ENCODE assay signal across 12 cellular contexts in the genomic region with DNA sequence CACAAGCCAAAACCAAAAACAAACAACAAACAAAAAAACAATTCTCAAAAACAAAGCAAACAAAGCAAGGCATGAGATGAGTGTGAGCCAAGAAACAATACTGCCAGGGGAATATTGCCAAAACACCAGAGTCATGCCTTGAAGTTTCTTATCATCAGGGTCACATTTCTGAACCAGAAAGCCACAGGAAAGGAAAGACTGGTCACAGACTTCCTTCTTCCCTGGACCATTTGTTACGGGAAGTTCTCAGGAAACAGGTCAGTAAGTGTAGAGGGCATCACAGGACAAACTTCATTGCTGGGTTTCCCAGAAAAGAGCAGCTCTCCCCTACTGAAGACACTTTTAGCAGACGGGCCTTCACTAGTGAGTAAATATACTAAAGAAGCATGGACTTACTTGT.
A peak's percentile ranks its signal among the peaks of the same experiment; 100 is the strongest.
DNase-seq lines count a peak whose midpoint lies in the region; ATAC-seq and TF ChIP-seq lines count a peak whose summit lies in the region.
"Had no signal": no experiment of that assay in that cellular context is flagged by ENCODE, and none has a peak within 500 bp of the region (broad histone marks: within the 10 kb centered on the region; RNA-seq: fewer than 3 reads in every experiment).

No MANE protein-coding gene starts in this region.

- no peaks in the 10 kb centered on the region for H3K27me3 Mint-ChIP-seq in activated T-helper 17 cell treated with anti-CD3 and anti-CD28 coated beads, Interleukin-2, amount 50 U/mL, for 72 hours
- H3K27me3 Mint-ChIP-seq: T-helper 17 cell had no signal

- no peaks in the 10 kb centered on the region for H3K4me1 Mint-ChIP-seq in activated T-helper 17 cell treated with anti-CD3 and anti-CD28 coated beads, Interleukin-2, amount 50 U/mL, for 72 hours
- H3K4me1 Mint-ChIP-seq: T-helper 17 cell had no signal

- H3K9me3 ChIP-seq in heart right ventricle (no peaks in the 10 kb centered on the region), psoas muscle (no peaks in the 10 kb centered on the region)

- H3K36me3 ChIP-seq in heart right ventricle, result no peaks in the 10 kb centered on the region
- no peaks in the 10 kb centered on the region for H3K36me3 ChIP-seq in psoas muscle (ENCODE audit: insufficient read depth in 1 of 2, low read depth in 1 of 2)

- H3K27ac ChIP-seq in C4-2B, result peak overlapping the region; percentile 17
- H3K27ac ChIP-seq in heart right ventricle, result peak overlapping the region; percentile 20 to 91 (median 63)
- peak overlapping the region; percentile 25 for H3K27ac ChIP-seq in psoas muscle

- intact Hi-C loops in heart right ventricle (cut with DNase I) (loop anchor here in 1 of 10 donors (5.0 kb wide), 1 partner anchor 56 kb away; no protein-coding TSS in a partner anchor), psoas muscle (cut with DNase I) (no loop called here)

- TF ChIP-seq CTCF in C4-2B (conservative IDR thresholded peaks at IDR 0.05) (no peak), heart right ventricle (IDR thresholded peaks at IDR 0.05) (no peak), psoas muscle (IDR thresholded peaks at IDR 0.05) (no peak)

- WGBS in heart right ventricle, 2 donors, result 18 to 25% methylated on average over 2 of the region's 2 CpGs
- WGBS in psoas muscle, 3 donors, result 44 to 53% (median 46%) methylated on average over 2 of the region's 2 CpGs

- DNase-seq in heart right ventricle, result peak in 1 of 2 donors; percentile 64
- DNase-seq in psoas muscle, result no peak
- DNase-seq in activated effector memory CD4-positive, alpha-beta T cell treated with anti-CD3 and anti-CD28 coated beads, Interleukin-2, amount 50 U/mL, for 16 hours, result no peak
- DNase-seq: activated CD8-positive, alpha-beta memory T cell treated with anti-CD3 and anti-CD28 coated beads, Interleukin-2, amount 50 U/mL, for 4 hours; central memory CD4-positive, alpha-beta T cell; HCEC 1CT; T-helper 17 cell had no signal

- no peak overlapping the region for H3K4me3 Mint-ChIP-seq in activated T-helper 17 cell treated with anti-CD3 and anti-CD28 coated beads, Interleukin-2, amount 50 U/mL, for 72 hours
- H3K4me3 Mint-ChIP-seq: T-helper 17 cell had no signal

- no peaks in the 10 kb centered on the region for H3K27me3 ChIP-seq in heart right ventricle
- no peaks in the 10 kb centered on the region for H3K27me3 ChIP-seq in psoas muscle (ENCODE audit: insufficient read depth in 3 of 3, low read length in 2 of 3)

- H3K9me3 Mint-ChIP-seq in activated T-helper 17 cell treated with anti-CD3 and anti-CD28 coated beads, Interleukin-2, amount 50 U/mL, for 72 hours, result no peaks in the 10 kb centered on the region

- H3K27ac Mint-ChIP-seq in activated T-helper 17 cell treated with anti-CD3 and anti-CD28 coated beads, Interleukin-2, amount 50 U/mL, for 72 hours, result peak overlapping the region; percentile 49
- H3K27ac Mint-ChIP-seq: T-helper 17 cell had no signal

- ATAC-seq in activated T-helper 17 cell treated with anti-CD3 and anti-CD28 coated beads, Interleukin-2, amount 50 U/mL, for 72 hours (replicated peaks), result no peak
- ATAC-seq in heart right ventricle, result peak; percentile 86 to 95 (median 90)
- ATAC-seq in psoas muscle, result peak in 3 of 4 donors; percentile 41 to 62 (median 60)
- ATAC-seq in GM21576 (IDR thresholded peaks at IDR 0.05; ENCODE audit: unreplicated experiment), result no peak
- ATAC-seq in GM18907 (IDR thresholded peaks at IDR 0.05; ENCODE audit: unreplicated experiment), result no peak
- ATAC-seq in GM18498 (IDR thresholded peaks at IDR 0.05; ENCODE audit: unreplicated experiment), result no peak
- ATAC-seq: T-helper 17 cell had no signal

- no peaks in the 10 kb centered on the region for H3K36me3 Mint-ChIP-seq in activated T-helper 17 cell treated with anti-CD3 and anti-CD28 coated beads, Interleukin-2, amount 50 U/mL, for 72 hours (ENCODE audit: low read depth)

- no peak overlapping the region for H3K4me3 ChIP-seq in heart right ventricle
- no peak overlapping the region for H3K4me3 ChIP-seq in psoas muscle

- H3K4me1 ChIP-seq in heart right ventricle (peaks cover 8 to 63% (median 31%) of the 10 kb centered on the region in 9 donors), psoas muscle (no peaks in the 10 kb centered on the region)

Comparison
In these comparisons a context has a peak if more than half of its experiments do, and no peak if none do; other contexts are left out.
1. ATAC-seq: peak in heart right ventricle (8 of 8) and psoas muscle (3 of 4); none in activated T-helper 17 cell treated with anti-CD3 and anti-CD28 coated beads, Interleukin-2, amount 50 U/mL, for 72 hours (single experiment), GM21576 (single experiment), GM18907 (single experiment) and GM18498 (single experiment).
2. Peak in every context shown above with its lines, with median percentiles within 50 percentile points of each other: H3K27ac ChIP-seq.